Comparison of ENCODE assay signal across 8 cellular contexts in genomic region chr7:45033261-45033930, GRCh38. TPM values are rescaled to one million over a fixed set of nuclear protein-coding genes. Genes with fewer than 3 reads are reported as not detected.
A peak's percentile ranks its signal among the peaks of the same experiment; 100 is the strongest.
DNase-seq lines count a peak whose midpoint lies in the region; ATAC-seq and TF ChIP-seq lines count a peak whose summit lies in the region.

No MANE protein-coding gene starts in this region.

- intact Hi-C loops in activated CD8-positive, alpha-beta T cell treated with anti-CD3 and anti-CD28 coated beads for 36 hours (cut with micrococcal nuclease): no loop called here

- ATAC-seq in activated CD8-positive, alpha-beta T cell treated with anti-CD3 and anti-CD28 coated beads for 36 hours: peak; percentile 55
- ATAC-seq in foreskin keratinocyte: peak; percentile 55

- peak overlapping the region; percentile 43 for H3K4me3 Mint-ChIP-seq in activated T-cell treated with anti-CD3 and anti-CD28 coated beads, Interleukin-2, amount 50 U/mL, for 24 hours
- peak overlapping the region; percentile 11 for H3K4me3 Mint-ChIP-seq in activated CD8-positive, alpha-beta T cell treated with anti-CD3 and anti-CD28 coated beads for 36 hours

- H3K27me3 ChIP-seq in foreskin keratinocyte: no peaks in the 10 kb centered on the region
- H3K27me3 ChIP-seq in suprapubic skin: no peaks in the 10 kb centered on the region
- H3K27me3 ChIP-seq in tibial nerve: no peaks in the 10 kb centered on the region

- peak overlapping the region; percentile 91 for H3K27ac Mint-ChIP-seq in activated T-cell treated with anti-CD3 and anti-CD28 coated beads, Interleukin-2, amount 50 U/mL, for 24 hours
- H3K27ac Mint-ChIP-seq in activated CD8-positive, alpha-beta T cell treated with anti-CD3 and anti-CD28 coated beads for 36 hours: peak overlapping the region; percentile 85

- H3K9me3 ChIP-seq in suprapubic skin: no peaks in the 10 kb centered on the region
- no peaks in the 10 kb centered on the region for H3K9me3 ChIP-seq in tibial nerve

- H3K27ac ChIP-seq in foreskin keratinocyte: peak overlapping the region; percentile 45
- H3K27ac ChIP-seq in suprapubic skin: peak overlapping the region; percentile 15
- H3K27ac ChIP-seq in tibial nerve: peak overlapping the region in 1 of 4 donors; percentile 8

- H3K36me3 Mint-ChIP-seq in activated T-cell treated with anti-CD3 and anti-CD28 coated beads, Interleukin-2, amount 50 U/mL, for 24 hours (ENCODE audit: low read depth): peaks cover 52% of the 10 kb centered on the region
- peaks cover 42% of the 10 kb centered on the region for H3K36me3 Mint-ChIP-seq in activated CD8-positive, alpha-beta T cell treated with anti-CD3 and anti-CD28 coated beads for 36 hours (ENCODE audit: low read depth)

- no peak for DNase-seq in activated T-cell treated with anti-CD3 and anti-CD28 coated beads, Interleukin-2, amount 50 U/mL, for 24 hours
- DNase-seq in activated T-cell treated with anti-CD3 and anti-CD28 coated beads, Interleukin-2, amount 50 U/mL, for 1 hour: no peak
- peak; percentile 51 for DNase-seq in activated CD8-positive, alpha-beta T cell treated with anti-CD3 and anti-CD28 coated beads for 36 hours
- DNase-seq in foreskin keratinocyte (peak; percentile 32 to 57), suprapubic skin (ENCODE audit: low spot score in 2 of 2) (no peak), tibial nerve (ENCODE audit: low spot score in 2 of 2) (no peak), NCI-H2107 (lab: John Stamatoyannopoulos, UW) (no peak), NCI-H2029 treated with DMSO at 0.1 percent for 48 hours (lab: John Stamatoyannopoulos, UW) (no peak)

- peaks cover 30% of the 10 kb centered on the region for H3K4me1 ChIP-seq in foreskin keratinocyte
- H3K4me1 ChIP-seq in suprapubic skin: peaks cover 52% of the 10 kb centered on the region
- H3K4me1 ChIP-seq in tibial nerve: peaks cover 0 to 27% (median 11%) of the 10 kb centered on the region in 4 donors

- POLR2A ChIA-PET in activated CD8-positive, alpha-beta T cell treated with anti-CD3 and anti-CD28 coated beads for 36 hours (lab: Charles Lee): interaction anchor here (1.1 to 3.4 kb wide), 3 partner anchors 11 to 53 kb away, joined by 4 to 12 read pairs (median 9); no protein-coding TSS in a partner anchor

- H3K9me3 Mint-ChIP-seq in activated T-cell treated with anti-CD3 and anti-CD28 coated beads, Interleukin-2, amount 50 U/mL, for 24 hours: no peaks in the 10 kb centered on the region
- no peaks in the 10 kb centered on the region for H3K9me3 Mint-ChIP-seq in activated CD8-positive, alpha-beta T cell treated with anti-CD3 and anti-CD28 coated beads for 36 hours

- no peak overlapping the region for H3K4me3 ChIP-seq in suprapubic skin
- H3K4me3 ChIP-seq in tibial nerve: no peak overlapping the region

- H3K27me3 Mint-ChIP-seq in activated T-cell treated with anti-CD3 and anti-CD28 coated beads, Interleukin-2, amount 50 U/mL, for 24 hours: no peaks in the 10 kb centered on the region
- H3K27me3 Mint-ChIP-seq in activated CD8-positive, alpha-beta T cell treated with anti-CD3 and anti-CD28 coated beads for 36 hours: no peaks in the 10 kb centered on the region

- TF ChIP-seq CTCF in activated CD8-positive, alpha-beta T cell treated with anti-CD3 and anti-CD28 coated beads for 36 hours (IDR thresholded peaks at IDR 0.05): no peak
- TF ChIP-seq CTCF in foreskin keratinocyte (conservative IDR thresholded peaks at IDR 0.05) (no peak), suprapubic skin (IDR thresholded peaks at IDR 0.05) (no peak), tibial nerve (IDR thresholded peaks at IDR 0.05) (no peak)

- CTCF ChIA-PET in activated CD8-positive, alpha-beta T cell treated with anti-CD3 and anti-CD28 coated beads for 36 hours (lab: Charles Lee): interaction anchor here (0.9 to 1.3 kb wide), 4 partner anchors 32 to 103 kb away, joined by 3 read pairs; no protein-coding TSS in a partner anchor

- TF ChIP-seq EP300 in suprapubic skin (IDR thresholded peaks at IDR 0.05) (no peak), tibial nerve (IDR thresholded peaks at IDR 0.05) (no peak)

- TF ChIP-seq POLR2A in suprapubic skin (IDR thresholded peaks at IDR 0.05) (no peak), tibial nerve (IDR thresholded peaks at IDR 0.05) (no peak)

- H3K4me1 Mint-ChIP-seq in activated T-cell treated with anti-CD3 and anti-CD28 coated beads, Interleukin-2, amount 50 U/mL, for 24 hours (ENCODE audit: low read depth): peaks cover 81% of the 10 kb centered on the region
- peaks cover 78% of the 10 kb centered on the region for H3K4me1 Mint-ChIP-seq in activated CD8-positive, alpha-beta T cell treated with anti-CD3 and anti-CD28 coated beads for 36 hours (ENCODE audit: low read depth)

- no peaks in the 10 kb centered on the region for H3K36me3 ChIP-seq in suprapubic skin
- peaks cover 0 to 16% (median 0%) of the 10 kb centered on the region in 3 donors for H3K36me3 ChIP-seq in tibial nerve

- WGBS in suprapubic skin: 80% methylated on average over 1 of the region's 1 CpG
- 53 to 78% methylated on average over 1 of the region's 1 CpG for WGBS in tibial nerve, 2 donors

RNA-seq across cellular contexts. Expression of gene CCM2, which starts 33.4 kb away (rescaled TPM):
- 10 to 100 TPM; 72.3 to 77.5 TPM for total RNA-seq in activated CD8-positive, alpha-beta T cell treated with anti-CD3 and anti-CD28 coated beads for 36 hours
- 65.4 and 68.9 TPM in 2 replicates for total RNA-seq in foreskin keratinocyte
- polyA plus RNA-seq in foreskin keratinocyte: 84.0 and 86.5 TPM in 2 replicates
- total RNA-seq in suprapubic skin: 10 to 100 TPM; 34.3 to 42.3 (median 35.9) TPM
- 10 to 100 TPM; 41.1 to 46.3 (median 44.0) TPM for total RNA-seq in tibial nerve

RNA-seq across cellular contexts. Expression of gene MYO1G, which starts 54.6 kb away (rescaled TPM):
- 100 to 1,000 TPM; 399 to 403 TPM for total RNA-seq in activated CD8-positive, alpha-beta T cell treated with anti-CD3 and anti-CD28 coated beads for 36 hours
- 0.04 and 0.10 TPM in 2 replicates for total RNA-seq in foreskin keratinocyte
- polyA plus RNA-seq in foreskin keratinocyte: 0.08 TPM in 1 of 2 replicates, not detected in the other
- total RNA-seq in suprapubic skin: 1 to 10 TPM in 3 of 4 donors, under 1 TPM in 1; 0.68 to 4.5 (median 1.6) TPM
- total RNA-seq in tibial nerve: 10 to 100 TPM in 1 of 4 donors, 1 to 10 TPM in 2, under 1 TPM in 1; 0.84 to 10.5 (median 3.3) TPM

RNA-seq across cellular contexts. Expression of gene NACAD, which starts 55.4 kb away (rescaled TPM):
- total RNA-seq in activated CD8-positive, alpha-beta T cell treated with anti-CD3 and anti-CD28 coated beads for 36 hours: under 1 TPM; 0.31 to 0.50 TPM
- total RNA-seq in foreskin keratinocyte: 4.4 and 5.3 TPM in 2 replicates
- 3.4 and 3.8 TPM in 2 replicates for polyA plus RNA-seq in foreskin keratinocyte
- 1 to 10 TPM in 2 of 4 donors, under 1 TPM in 2; 0.76 to 1.4 (median 1.0) TPM for total RNA-seq in suprapubic skin
- total RNA-seq in tibial nerve: 1 to 10 TPM; 6.1 to 7.8 (median 6.7) TPM

Comparison
In these comparisons a context has a peak if more than half of its experiments do, and no peak if none do; other contexts are left out.
1. DNase-seq: peak in activated CD8-positive, alpha-beta T cell treated with anti-CD3 and anti-CD28 coated beads for 36 hours (single experiment) and foreskin keratinocyte (2 of 2); none in activated T-cell treated with anti-CD3 and anti-CD28 coated beads, Interleukin-2, amount 50 U/mL, for 24 hours (single experiment), activated T-cell treated with anti-CD3 and anti-CD28 coated beads, Interleukin-2, amount 50 U/mL, for 1 hour (single experiment), suprapubic skin (0 of 2), tibial nerve (0 of 2), NCI-H2107 (single experiment) and NCI-H2029 treated with DMSO at 0.1 percent for 48 hours (single experiment).
2. RNA of gene MYO1G, which starts 54.6 kb away (total RNA-seq): 399 to 403 TPM in activated CD8-positive, alpha-beta T cell treated with anti-CD3 and anti-CD28 coated beads for 36 hours; 0.84 to 10.5 TPM in tibial nerve, 0.68 to 4.5 TPM in suprapubic skin and 0.04 to 0.10 TPM in foreskin keratinocyte; every median in the first group is over 10 times any median in the second.